Comparison of ENCODE assay signal across 12 cellular contexts in genomic region chr11:70073881-70074371, GRCh38. TPM values are rescaled to one million over a fixed set of nuclear protein-coding genes. Genes with fewer than 3 reads are reported as not detected.
DNase-seq lines count a peak whose midpoint lies in the region; ATAC-seq and TF ChIP-seq lines count a peak whose summit lies in the region.
"Had no signal": no experiment of that assay in that cellular context is flagged by ENCODE, and none has a peak within 500 bp of the region (broad histone marks: within the 10 kb centered on the region; RNA-seq: fewer than 3 reads in every experiment).

No MANE protein-coding gene starts in this region.

- no peaks in the 10 kb centered on the region for H3K4me1 Mint-ChIP-seq in activated CD8-positive, alpha-beta memory T cell treated with anti-CD3 and anti-CD28 coated beads, Interleukin-2, amount 10 ng/mL, durations not matched to agents 7 days and 5 days
- H3K4me1 Mint-ChIP-seq: natural killer cell had no signal

- no peak overlapping the region for H3K27ac ChIP-seq in upper lobe of right lung
- H3K27ac ChIP-seq in stomach, result no peak overlapping the region
- H3K27ac ChIP-seq: A549 had no signal

- no peaks in the 10 kb centered on the region for H3K36me3 Mint-ChIP-seq in activated naive CD4-positive, alpha-beta T cell treated with anti-CD3 and anti-CD28 coated beads, Interleukin-2, amount 50 U/mL, for 72 hours
- no peaks in the 10 kb centered on the region for H3K36me3 Mint-ChIP-seq in activated CD8-positive, alpha-beta memory T cell treated with anti-CD3 and anti-CD28 coated beads, Interleukin-2, amount 10 ng/mL, durations not matched to agents 7 days and 5 days
- H3K36me3 Mint-ChIP-seq: natural killer cell had no signal

- 56 to 62% (median 59%) methylated on average over 22 of the region's 22 CpGs for WGBS in stomach, 5 donors

- H3K4me3 Mint-ChIP-seq in activated CD8-positive, alpha-beta memory T cell treated with anti-CD3 and anti-CD28 coated beads, Interleukin-2, amount 10 ng/mL, durations not matched to agents 7 days and 5 days, result no peak overlapping the region
- H3K4me3 Mint-ChIP-seq: natural killer cell had no signal

- H3K9me3 Mint-ChIP-seq in activated naive CD4-positive, alpha-beta T cell treated with anti-CD3 and anti-CD28 coated beads, Interleukin-2, amount 50 U/mL, for 72 hours, result no peaks in the 10 kb centered on the region
- H3K9me3 Mint-ChIP-seq in activated CD8-positive, alpha-beta memory T cell treated with anti-CD3 and anti-CD28 coated beads, Interleukin-2, amount 10 ng/mL, durations not matched to agents 7 days and 5 days (ENCODE audit: low read depth), result no peaks in the 10 kb centered on the region
- H3K9me3 Mint-ChIP-seq: natural killer cell had no signal

- H3K4me3 ChIP-seq in adipocyte (ENCODE audit: low read length) (no peak overlapping the region), upper lobe of right lung (no peak overlapping the region), stomach (no peak overlapping the region)
- H3K4me3 ChIP-seq: A549 had no signal

- no peak overlapping the region for H3K27ac Mint-ChIP-seq in activated naive CD4-positive, alpha-beta T cell treated with anti-CD3 and anti-CD28 coated beads, Interleukin-2, amount 50 U/mL, for 72 hours
- H3K27ac Mint-ChIP-seq in activated CD8-positive, alpha-beta memory T cell treated with anti-CD3 and anti-CD28 coated beads, Interleukin-2, amount 10 ng/mL, durations not matched to agents 7 days and 5 days, result no peak overlapping the region
- H3K27ac Mint-ChIP-seq: natural killer cell had no signal

- TF ChIP-seq CTCF in upper lobe of right lung (IDR thresholded peaks at IDR 0.05) (no peak), stomach (IDR thresholded peaks at IDR 0.05) (no peak)

- ATAC-seq in activated naive CD4-positive, alpha-beta T cell treated with anti-CD3 and anti-CD28 coated beads, Interleukin-2, amount 50 U/mL, for 72 hours, result peak; percentile 37 to 47
- ATAC-seq in upper lobe of right lung, result no peak
- no peak for ATAC-seq in activated CD8-positive, alpha-beta memory T cell treated with anti-CD3 and anti-CD28 coated beads, Interleukin-2, amount 10 ng/mL, durations not matched to agents 7 days and 5 days
- ATAC-seq: A549, natural killer cell had no signal

- peaks cover 71% of the 10 kb centered on the region for H3K27me3 Mint-ChIP-seq in activated CD8-positive, alpha-beta memory T cell treated with anti-CD3 and anti-CD28 coated beads, Interleukin-2, amount 10 ng/mL, durations not matched to agents 7 days and 5 days

- H3K9me3 ChIP-seq in adipocyte (ENCODE audit: control insufficient read depth, low read length) (no peaks in the 10 kb centered on the region), upper lobe of right lung (no peaks in the 10 kb centered on the region), stomach (no peaks in the 10 kb centered on the region)
- H3K9me3 ChIP-seq: A549 had no signal

- peak in 1 of 2 donors; percentile 30 for DNase-seq in activated naive CD4-positive, alpha-beta T cell treated with anti-CD3 and anti-CD28 coated beads, Interleukin-2, amount 50 U/mL, for 72 hours (ENCODE audit: low spot score in 2 of 2)
- no peak for DNase-seq in activated naive CD4-positive, alpha-beta T cell treated with anti-CD3 and anti-CD28 coated beads, Interleukin-2, amount 50 U/mL, for 16 hours
- DNase-seq in adipocyte (ENCODE audit: low read depth) (peak; percentile 13), iris pigment epithelial cell (ENCODE audit: low read depth) (peak; percentile 26), upper lobe of right lung (peak; percentile 33), stomach (no peak), NCI-H524 (lab: John Stamatoyannopoulos, UW) (no peak)
- no peak for DNase-seq in activated CD8-positive, alpha-beta memory T cell treated with anti-CD3 and anti-CD28 coated beads, Interleukin-2, amount 10 ng/mL, durations not matched to agents 7 days and 5 days
- DNase-seq: DMS79, natural killer cell, NCI-H146 had no signal

- CTCF ChIA-PET in activated CD8-positive, alpha-beta memory T cell treated with anti-CD3 and anti-CD28 coated beads, Interleukin-2, amount 10 ng/mL, durations not matched to agents 7 days and 5 days (lab: Charles Lee), result no interaction called here

- H3K27me3 ChIP-seq in adipocyte (replicated peaks; ENCODE audit: control insufficient read depth, insufficient read depth, low read length) (peaks cover 57% of the 10 kb centered on the region), upper lobe of right lung (peaks cover 48% of the 10 kb centered on the region), stomach (peaks cover 0 to 92% (median 15%) of the 10 kb centered on the region in 3 donors)

- H3K4me1 ChIP-seq in adipocyte (ENCODE audit: control insufficient read depth, insufficient read depth, low read length) (peaks cover 3% of the 10 kb centered on the region), upper lobe of right lung (no peaks in the 10 kb centered on the region), stomach (peaks cover 0 to 14% (median 4%) of the 10 kb centered on the region in 4 donors)
- H3K4me1 ChIP-seq: A549 had no signal

- TF ChIP-seq EP300 in stomach (IDR thresholded peaks at IDR 0.05), result no peak

- H3K36me3 ChIP-seq in adipocyte (ENCODE audit: control insufficient read depth, insufficient read depth, low read length, severe bottlenecking) (no peaks in the 10 kb centered on the region), upper lobe of right lung (no peaks in the 10 kb centered on the region), stomach (no peaks in the 10 kb centered on the region)

- intact Hi-C loops in upper lobe of right lung (cut with DNase I) (no loop called here), stomach (cut with DNase I; ENCODE audit: low total_unique reads) (no loop called here)

- no peak overlapping the region for H3K9ac ChIP-seq in adipocyte (ENCODE audit: low read length)

- TF ChIP-seq POLR2A in stomach (IDR thresholded peaks at IDR 0.05), result no peak

RNA-seq across cellular contexts. Expression of gene ANO1, which starts 4.2 kb away (rescaled TPM):
- under 1 TPM in 1 of 2 donors, not detected in 1; 0.33 TPM for total RNA-seq in activated naive CD4-positive, alpha-beta T cell treated with anti-CD3 and anti-CD28 coated beads, Interleukin-2, amount 50 U/mL, for 72 hours
- total RNA-seq in upper lobe of right lung (16.8 TPM), stomach (10 to 100 TPM in 4 of 5 donors, 1 to 10 TPM in 1; 5.2 to 69.6 (median 32.7) TPM)
- polyA plus RNA-seq in stomach, result 1 to 10 TPM; 1.8 to 5.6 (median 4.3) TPM
- not detected for total RNA-seq in activated CD8-positive, alpha-beta memory T cell treated with anti-CD3 and anti-CD28 coated beads, Interleukin-2, amount 10 ng/mL, durations not matched to agents 7 days and 5 days
- total RNA-seq: natural killer cell had no signal

Comparison
In these comparisons a context has a peak if more than half of its experiments do, and no peak if none do; other contexts are left out.
1. ATAC-seq: peak in activated naive CD4-positive, alpha-beta T cell treated with anti-CD3 and anti-CD28 coated beads, Interleukin-2, amount 50 U/mL, for 72 hours (2 of 2); none in upper lobe of right lung (single experiment) and activated CD8-positive, alpha-beta memory T cell treated with anti-CD3 and anti-CD28 coated beads, Interleukin-2, amount 10 ng/mL, durations not matched to agents 7 days and 5 days (single experiment).
2. DNase-seq: peak in adipocyte (single experiment), iris pigment epithelial cell (single experiment) and upper lobe of right lung (single experiment); none in activated naive CD4-positive, alpha-beta T cell treated with anti-CD3 and anti-CD28 coated beads, Interleukin-2, amount 50 U/mL, for 16 hours (single experiment), stomach (single experiment), activated CD8-positive, alpha-beta memory T cell treated with anti-CD3 and anti-CD28 coated beads, Interleukin-2, amount 10 ng/mL, durations not matched to agents 7 days and 5 days (single experiment) and NCI-H524 (0 of 2).
3. RNA of gene ANO1, which starts 4.2 kb away (total RNA-seq): 5.2 to 69.6 TPM in stomach and 16.8 TPM in upper lobe of right lung (single experiment); 0.33 TPM in activated naive CD4-positive, alpha-beta T cell treated with anti-CD3 and anti-CD28 coated beads, Interleukin-2, amount 50 U/mL, for 72 hours and not detected in activated CD8-positive, alpha-beta memory T cell treated with anti-CD3 and anti-CD28 coated beads, Interleukin-2, amount 10 ng/mL, durations not matched to agents 7 days and 5 days; every median in the first group is over 4 times any median in the second.